13 cellular contexts compared by ENCODE assay signal in genomic region chr2:174666786-174667369, GRCh38.
DNase-seq lines count a peak whose midpoint lies in the region; ATAC-seq, FAIRE-seq and TF ChIP-seq lines count a peak whose summit lies in the region.
"Had no signal": no experiment of that assay in that cellular context is flagged by ENCODE, and none has a peak within 500 bp of the region (broad histone marks: within the 10 kb centered on the region; RNA-seq: fewer than 3 reads in every experiment).

No MANE protein-coding gene starts in this region.

- DNase-seq in HL-60 (ENCODE audit: low read depth in 1 of 2, low spot score in 1 of 2): peak in 1 of 2 experiments; percentile 33
- DNase-seq in activated CD8-positive, alpha-beta T cell treated with anti-CD3 and anti-CD28 coated beads for 36 hours: no peak
- DNase-seq in GM12891 (ENCODE audit: insufficient read length, low spot score): no peak
- no peak for DNase-seq in stimulated activated CD4-positive, alpha-beta T cell treated with anti-CD3 and anti-CD28 coated beads, Interleukin-12 subunit alpha, Interleukin-12 subunit beta, amount 100 ng/mL, for 4 hours
- DNase-seq: activated CD4-positive, alpha-beta T cell treated with anti-CD3 and anti-CD28 coated beads, Interleukin-2, amount 50 U/mL, for 48 hours; activated naive CD4-positive, alpha-beta T cell treated with anti-CD3 and anti-CD28 coated beads, Interleukin-2, amount 50 U/mL, for 16 hours; effector memory CD8-positive, alpha-beta T cell; NCI-H524 treated with DMSO at 0.1 percent for 48 hours; stimulated activated CD4-positive, alpha-beta T cell treated with anti-CD3 and anti-CD28 coated beads, Interleukin-4, amount 100 ng/mL, for 24 hours had no signal

- CTCF ChIA-PET in activated CD8-positive, alpha-beta T cell treated with anti-CD3 and anti-CD28 coated beads for 36 hours (lab: Charles Lee): interaction anchor here (0.9 to 1.5 kb wide), 8 partner anchors 10 to 89 kb away, joined by 3 to 5 read pairs (median 3); no protein-coding TSS in a partner anchor

- H3K27ac ChIP-seq in HL-60 (replicated peaks) (peak overlapping the region; percentile 85), layer of hippocampus (ENCODE audit: low read depth, low read length) (peak overlapping the region; percentile 91), skeletal muscle tissue (ENCODE audit: low read depth, low read length) (peak overlapping the region; percentile 51)

- H3K27me3 Mint-ChIP-seq in activated CD8-positive, alpha-beta T cell treated with anti-CD3 and anti-CD28 coated beads for 36 hours: no peaks in the 10 kb centered on the region
- H3K27me3 Mint-ChIP-seq: effector memory CD8-positive, alpha-beta T cell had no signal

- H3K9me3 ChIP-seq in skeletal muscle tissue (ENCODE audit: control insufficient read depth in 3 of 3, low read length in 3 of 3): peaks cover 0 to 2% (median 0%) of the 10 kb centered on the region in 3 donors

- peak overlapping the region; percentile 13 for H3K27ac Mint-ChIP-seq in activated CD8-positive, alpha-beta T cell treated with anti-CD3 and anti-CD28 coated beads for 36 hours

- peak overlapping the region in 1 of 3 donors; percentile 16 for H3K9ac ChIP-seq in skeletal muscle tissue (ENCODE audit: low read depth in 1 of 3, low read length in 3 of 3)

- no peaks in the 10 kb centered on the region for H3K36me3 ChIP-seq in skeletal muscle tissue (ENCODE audit: control insufficient read depth in 3 of 3, insufficient read depth in 3 of 3, low read length in 3 of 3)

- intact Hi-C loops in activated CD8-positive, alpha-beta T cell treated with anti-CD3 and anti-CD28 coated beads for 36 hours (cut with micrococcal nuclease): no loop called here

- peaks cover 5% of the 10 kb centered on the region for H3K36me3 Mint-ChIP-seq in activated CD8-positive, alpha-beta T cell treated with anti-CD3 and anti-CD28 coated beads for 36 hours (ENCODE audit: low read depth)

- H3K4me3 Mint-ChIP-seq in activated CD8-positive, alpha-beta T cell treated with anti-CD3 and anti-CD28 coated beads for 36 hours: no peak overlapping the region
- H3K4me3 Mint-ChIP-seq: effector memory CD8-positive, alpha-beta T cell had no signal

- H3K27me3 ChIP-seq in HL-60 (ENCODE audit: insufficient read depth, poor library complexity, severe bottlenecking) (no peaks in the 10 kb centered on the region), layer of hippocampus (ENCODE audit: control insufficient read depth, insufficient read depth, low read length) (no peaks in the 10 kb centered on the region), skeletal muscle tissue (ENCODE audit: control insufficient read depth in 3 of 3, insufficient read depth in 3 of 3, low read length in 3 of 3) (no peaks in the 10 kb centered on the region)

- peaks cover 30% of the 10 kb centered on the region for H3K4me1 Mint-ChIP-seq in activated CD8-positive, alpha-beta T cell treated with anti-CD3 and anti-CD28 coated beads for 36 hours (ENCODE audit: low read depth)

- FAIRE-seq in GM12891 (lab: Jason Lieb, UNC): no peak

- POLR2A ChIA-PET in activated CD8-positive, alpha-beta T cell treated with anti-CD3 and anti-CD28 coated beads for 36 hours (lab: Charles Lee): interaction anchor here (1.1 to 2.4 kb wide), 7 partner anchors 9 to 75 kb away, joined by 4 to 12 read pairs (median 4); no protein-coding TSS in a partner anchor

- peaks cover 6% of the 10 kb centered on the region for H3K9me3 Mint-ChIP-seq in activated CD8-positive, alpha-beta T cell treated with anti-CD3 and anti-CD28 coated beads for 36 hours

- peaks cover 22 to 29% (median 25%) of the 10 kb centered on the region in 3 donors for H3K4me1 ChIP-seq in skeletal muscle tissue (ENCODE audit: control insufficient read depth in 3 of 3, insufficient read depth in 3 of 3, low read length in 3 of 3)

- ATAC-seq in activated CD8-positive, alpha-beta T cell treated with anti-CD3 and anti-CD28 coated beads for 36 hours: no peak
- ATAC-seq in HG03045 (IDR thresholded peaks at IDR 0.05; ENCODE audit: unreplicated experiment): no peak
- no peak for ATAC-seq in GM18511 (IDR thresholded peaks at IDR 0.05; ENCODE audit: unreplicated experiment)
- ATAC-seq: effector memory CD8-positive, alpha-beta T cell had no signal

- no peak overlapping the region for H3K4me3 ChIP-seq in HL-60 (replicated peaks; ENCODE audit: insufficient read depth, low read length)
- no peak overlapping the region for H3K4me3 ChIP-seq in skeletal muscle tissue (ENCODE audit: low read length in 3 of 3)

- no peak for TF ChIP-seq CTCF in HL-60 (IDR thresholded peaks at IDR 0.05; ENCODE audit: insufficient read depth, low read length)
- no peak for TF ChIP-seq CTCF in activated CD8-positive, alpha-beta T cell treated with anti-CD3 and anti-CD28 coated beads for 36 hours (IDR thresholded peaks at IDR 0.05)

- no peak for TF ChIP-seq POLR2A in GM12891 (IDR thresholded peaks at IDR 0.05; ENCODE audit: low read depth, low read length)

TF ChIP-seq in GM12891, 5 proteins besides CTCF, POLR2A, EP300 and RAD21:
- TF ChIP-seq POU2F2 (IDR thresholded peaks at IDR 0.05; ENCODE audit: low read depth, low read length) (no peak), TAF1 (IDR thresholded peaks at IDR 0.05; ENCODE audit: low read depth, low read length) (no peak), PAX5 (IDR thresholded peaks at IDR 0.05; ENCODE audit: insufficient read depth, low read length, severe bottlenecking) (no peak), SPI1 (IDR thresholded peaks at IDR 0.05; ENCODE audit: low read depth, low read length) (no peak), POLR2AphosphoS5 (IDR thresholded peaks at IDR 0.05; ENCODE audit: low read depth, low read length) (no peak)
TF ChIP-seq in GM12891: peak in this region for 0.
